ENCODE assay signal across 11 cellular contexts in genomic region chr1:42935971-42936308, GRCh38. TPM values are rescaled to one million over a fixed set of nuclear protein-coding genes. Genes with fewer than 3 reads are reported as not detected.
A peak's percentile ranks its signal among the peaks of the same experiment; 100 is the strongest.
DNase-seq lines count a peak whose midpoint lies in the region; ATAC-seq, FAIRE-seq and TF ChIP-seq lines count a peak whose summit lies in the region.
"Had no signal": no experiment of that assay in that cellular context is flagged by ENCODE, and none has a peak within 500 bp of the region (broad histone marks: within the 10 kb centered on the region; RNA-seq: fewer than 3 reads in every experiment).

No MANE protein-coding gene starts in this region.

- TF ChIP-seq RAD21 in IMR-90 (IDR thresholded peaks at IDR 0.05; ENCODE audit: low read length): no peak
- TF ChIP-seq RAD21 in GM12878 (IDR thresholded peaks at IDR 0.05; ENCODE audit: insufficient read depth, low read depth, low read length): no peak

- no peak overlapping the region for H3K4me3 ChIP-seq in IMR-90 (ENCODE audit: insufficient read depth, low read depth, low read length)
- no peak overlapping the region for H3K4me3 ChIP-seq in GM12878
- H3K4me3 ChIP-seq: uterus had no signal

- FAIRE-seq in GM12878 (lab: Jason Lieb, UNC) (no peak), GM19239 (lab: Jason Lieb, UNC) (no peak), HTR-8/SVneo (lab: Jason Lieb, UNC) (no peak)

- H3K9me1 ChIP-seq in IMR-90 (ENCODE audit: insufficient read depth, low read length): peaks cover 66% of the 10 kb centered on the region

- peak overlapping the region; percentile 54; the same call in 1 of the 2 replicates for H3K23ac ChIP-seq in IMR-90 (ENCODE audit: low read depth, low read length)

- WGBS in IMR-90 (ENCODE audit: extremely low coverage in 2 of 2, insufficient read length in 1 of 2), 2 experiments: no CpG with 5 or more reads among the region's 5 CpGs
- 97% methylated on average over 5 of the region's 5 CpGs for WGBS in GM12878 (ENCODE audit: insufficient coverage, insufficient replicate concordance, low lambda C conversion rate, missing lambda C conversion rate)

- intact Hi-C loops in CD14-positive monocyte (cut with micrococcal nuclease): no loop called here
- intact Hi-C loops in IMR-90 (cut with micrococcal nuclease): no loop called here
- intact Hi-C loops in GM12878 (cut with micrococcal nuclease; ENCODE audit: unreplicated experiment): no loop called here
- intact Hi-C loops in natural killer cell (cut with micrococcal nuclease): loop anchor here (10.0 kb wide), 2 partner anchors 471 to 1041 kb away; partner anchors contain the start of gene CCDC30

- H3K36me3 Mint-ChIP-seq in CD14-positive monocyte: peaks cover 4 to 23% of the 10 kb centered on the region in 2 donors
- peaks cover 11% of the 10 kb centered on the region for H3K36me3 Mint-ChIP-seq in natural killer cell

- H2AK5ac ChIP-seq in IMR-90 (ENCODE audit: low read depth, low read length): peak overlapping the region; percentile 68

- TF ChIP-seq CTCF in CD14-positive monocyte (IDR thresholded peaks at IDR 0.05) (no peak), IMR-90 (conservative IDR thresholded peaks at IDR 0.05; ENCODE audit: low read depth, low read length) (no peak), GM12878 (IDR thresholded peaks at IDR 0.05 in 2 of 3, conservative IDR thresholded peaks at IDR 0.05 in 1 of 3; ENCODE audit: control insufficient read depth in 2 of 3, extremely low read depth in 1 of 3, insufficient read depth in 1 of 3, low read depth in 3 of 3, low read length in 3 of 3) (no peak), natural killer cell (IDR thresholded peaks at IDR 0.05) (no peak)

- peak overlapping the region; percentile 83 for H2BK5ac ChIP-seq in IMR-90 (ENCODE audit: low read depth, low read length, poor library complexity, severe bottlenecking)

- H2AFZ ChIP-seq in IMR-90 (replicated peaks; ENCODE audit: low read length, poor library complexity) (no peak overlapping the region), GM12878 (ENCODE audit: control insufficient read depth, low read depth, low read length) (no peak overlapping the region)

- TF ChIP-seq EP300 in GM12878 (IDR thresholded peaks at IDR 0.05; ENCODE audit: borderline replicate concordance in 1 of 2, control insufficient read depth in 1 of 2, low read depth in 2 of 2, low read length in 2 of 2): no peak

- peak overlapping the region; percentile 69 for H2BK120ac ChIP-seq in IMR-90 (ENCODE audit: low read depth, low read length)

- TF ChIP-seq POLR2A in IMR-90 (IDR thresholded peaks at IDR 0.05; ENCODE audit: low read depth, low read length) (no peak), GM12878 (IDR thresholded peaks at IDR 0.05; ENCODE audit: low read depth, low read length) (no peak)

- no peak overlapping the region for H3K4me3 Mint-ChIP-seq in CD14-positive monocyte
- peak overlapping the region; percentile 88 for H3K4me3 Mint-ChIP-seq in natural killer cell

- peaks cover 0 to 3% (median 0%) of the 10 kb centered on the region in 7 donors for H3K9me3 Mint-ChIP-seq in CD14-positive monocyte
- no peaks in the 10 kb centered on the region for H3K9me3 Mint-ChIP-seq in natural killer cell

- H3K9ac ChIP-seq in IMR-90 (ENCODE audit: low read depth, low read length): peak overlapping the region; percentile 13; the same call in 1 of the 2 replicates
- no peak overlapping the region for H3K9ac ChIP-seq in GM12878 (ENCODE audit: control insufficient read depth, insufficient read depth, low read length)

- peak overlapping the region; percentile 100 for H3K4ac ChIP-seq in IMR-90 (ENCODE audit: low read depth, low read length)

- peak overlapping the region; percentile 83 for H2BK20ac ChIP-seq in IMR-90 (ENCODE audit: low read depth, low read length)

- peaks cover 52 to 100% of the 10 kb centered on the region in 2 experiments for H3K79me1 ChIP-seq in IMR-90 (ENCODE audit: low read depth in 1 of 2, low read length in 2 of 2)

- 0 out of 2 replicates have a peak overlapping the region, but pooled peaks have one; percentile 11 for H4K5ac ChIP-seq in IMR-90 (ENCODE audit: low read depth, low read length)

- H3K79me2 ChIP-seq in GM12878 (ENCODE audit: control insufficient read depth, insufficient read depth, low read length): peaks cover 99% of the 10 kb centered on the region

- H3K4me1 Mint-ChIP-seq in CD14-positive monocyte (peaks cover 90% of the 10 kb centered on the region), natural killer cell (peaks cover 90 to 98% of the 10 kb centered on the region in 2 donors)

- peak overlapping the region; percentile 28; the same call in 1 of the 3 replicates for H2BK15ac ChIP-seq in IMR-90 (ENCODE audit: low read depth, low read length)

- peak overlapping the region; percentile 57 for H3K14ac ChIP-seq in IMR-90 (replicated peaks; ENCODE audit: low read depth, low read length)

- POLR2A ChIA-PET in IMR-90 (lab: Charles Lee; ENCODE audit: unreplicated experiment) (no interaction called here), GM12878 (lab: Charles Lee) (interaction anchor here (0.5 to 3.4 kb wide), 8 partner anchors 11 to 169 kb away, joined by 3 to 22 read pairs (median 6); partner anchors contain the start of genes C1orf50 and P3H1)

- H2AK9ac ChIP-seq in IMR-90 (replicated peaks; ENCODE audit: low read depth, low read length, poor library complexity): peak overlapping the region; percentile 69

- ATAC-seq in IMR-90 (ENCODE audit: low read depth): no peak
- no peak for ATAC-seq in GM12878
- ATAC-seq in natural killer cell: no peak

- H4K8ac ChIP-seq in IMR-90 (ENCODE audit: low read depth in 2 of 2, low read length in 2 of 2): peak overlapping the region; percentile 7 to 76; a peak in 3 of 4 replicates

- H3K27me3 Mint-ChIP-seq in CD14-positive monocyte (ENCODE audit: low read depth in 3 of 3) (peaks cover 0 to 10% (median 4%) of the 10 kb centered on the region in 3 donors), natural killer cell (ENCODE audit: low read depth in 2 of 2) (no peaks in the 10 kb centered on the region)

- peak overlapping the region; percentile 21 for H3K27ac ChIP-seq in IMR-90 (ENCODE audit: insufficient read depth, low read length)
- peak overlapping the region; percentile 95 for H3K27ac ChIP-seq in GM12878 (ENCODE audit: control insufficient read depth, insufficient read depth)

- no peak for DNase-seq in CD14-positive monocyte (ENCODE audit: low spot score)
- DNase-seq in IMR-90: no peak
- no peak for DNase-seq in GM12878 (ENCODE audit: low read depth, low spot score)
- no peak for DNase-seq in natural killer cell
- no peak for DNase-seq in HUDEP-2 (lab: John Stamatoyannopoulos, UW; ENCODE audit: unreplicated experiment in 76 of 76)
- no peak for DNase-seq in NCI-H510A treated with DMSO at 0.1 percent for 48 hours (lab: John Stamatoyannopoulos, UW)
- DNase-seq in GM19239 (ENCODE audit: insufficient read length, low spot score): no peak
- DNase-seq in HTR-8/SVneo (ENCODE audit: insufficient read length, low spot score): no peak
- DNase-seq: DMS53, NCI-H526 treated with DMSO at 0.1 percent for 48 hours had no signal

- BruUV-seq in IMR-90 (replicated peaks; lab: Mats Ljungman, UMichigan) (no TSS peak), GM12878 (replicated peaks; lab: Mats Ljungman, UMichigan) (no TSS peak)

- H3K4me2 ChIP-seq in IMR-90 (ENCODE audit: low read depth, low read length) (no peak overlapping the region), GM12878 (ENCODE audit: control insufficient read depth, insufficient read depth) (peak overlapping the region; percentile 67)

- peak overlapping the region; percentile 84 for H4K91ac ChIP-seq in IMR-90 (ENCODE audit: insufficient read depth, low read depth, low read length)

- H3K4me1 ChIP-seq in IMR-90 (ENCODE audit: control insufficient read depth, insufficient read depth, low read length) (peaks cover 52% of the 10 kb centered on the region), GM12878 (ENCODE audit: control insufficient read depth, insufficient read depth, low read length) (peaks cover 92% of the 10 kb centered on the region)

- SMC1A ChIA-PET in GM12878 (lab: Charles Lee; ENCODE audit: uncharacterized antibody, unreplicated experiment): interaction anchor here (1.0 to 6.3 kb wide), 7 partner anchors 7 to 138 kb away, joined by 3 to 71 read pairs (median 6); no protein-coding TSS in a partner anchor

- RAD21 ChIA-PET in GM12878 (lab: Charles Lee; ENCODE audit: unreplicated experiment): interaction anchor here (0.9 to 3.4 kb wide), 11 partner anchors 10 to 165 kb away, joined by 3 to 21 read pairs (median 4); no protein-coding TSS in a partner anchor

- H3K36me3 ChIP-seq in IMR-90 (ENCODE audit: control insufficient read depth, insufficient read depth, low read length) (peaks cover 82% of the 10 kb centered on the region), GM12878 (ENCODE audit: control insufficient read depth in 2 of 2, insufficient read depth in 2 of 2, low read length in 1 of 2) (peaks cover 56 to 58% of the 10 kb centered on the region in 2 experiments)
- H3K36me3 ChIP-seq: uterus had no signal

- dilution Hi-C loops in IMR-90 (cut with HindIII; ENCODE audit: low sequenced_read_pairs, unreplicated experiment): no loop called here

- H3K27me3 ChIP-seq in IMR-90 (ENCODE audit: control insufficient read depth, insufficient read depth, low read length): no peaks in the 10 kb centered on the region
- no peaks in the 10 kb centered on the region for H3K27me3 ChIP-seq in GM12878 (replicated peaks in 1 of 2; ENCODE audit: control insufficient read depth in 2 of 2, insufficient read depth in 2 of 2, low read length in 1 of 2)
- H3K27me3 ChIP-seq: uterus had no signal

- H3K9me3 ChIP-seq in IMR-90 (ENCODE audit: control insufficient read depth, insufficient read depth, low read length) (no peaks in the 10 kb centered on the region), GM12878 (replicated peaks; ENCODE audit: control insufficient read depth, insufficient read depth, low read length) (no peaks in the 10 kb centered on the region)
- H3K9me3 ChIP-seq: uterus had no signal

- H4K20me1 ChIP-seq in IMR-90 (ENCODE audit: insufficient read depth, low read length): peaks cover 76% of the 10 kb centered on the region
- H4K20me1 ChIP-seq in GM12878 (ENCODE audit: control insufficient read depth, insufficient read depth): peaks cover 6% of the 10 kb centered on the region; the same call in 1 of the 2 replicates

- CTCF ChIA-PET in IMR-90 (lab: Yijun Ruan, JAX) (interaction anchor here (1.3 to 2.5 kb wide), 2 partner anchors 13 to 138 kb away, joined by 8 to 9 read pairs; no protein-coding TSS in a partner anchor), GM12878 (lab: Yijun Ruan, JAX) (interaction anchor here (0.9 to 5.1 kb wide), 7 partner anchors 8 to 137 kb away, joined by 4 to 57 read pairs (median 7); partner anchors contain the start of gene SLC2A1)

- H3K56ac ChIP-seq in IMR-90 (ENCODE audit: extremely low read depth, insufficient read depth, low read length): no peak overlapping the region

- no peak overlapping the region for H3K18ac ChIP-seq in IMR-90 (ENCODE audit: low read depth, low read length)

- H3K27ac Mint-ChIP-seq in CD14-positive monocyte: peak overlapping the region in 6 of 7 donors; percentile 50 to 97 (median 88)
- H3K27ac Mint-ChIP-seq in natural killer cell: peak overlapping the region; percentile 96 to 98

- in situ Hi-C loops in IMR-90 (cut with MboI; ENCODE audit: low sequenced_read_pairs) (no loop called here), GM12878 (cut with MboI) (no loop called here)

RNA-seq across cellular contexts. Expression of gene SLC2A1, which starts 22.7 kb away (rescaled TPM):
- polyA plus RNA-seq in CD14-positive monocyte (under 1 TPM; 0.56 to 0.71 TPM), IMR-90 (2012; rRNA removed) (200 and 208 TPM in 2 replicates), GM12878 (2011; rRNA removed) (24.6 and 61.0 TPM in 2 replicates), GM12878 (2014; fragmentation: Illumina TruSeq; extraction: Trizol) (19.1 and 24.0 TPM in 2 replicates), GM12878 (2014; fragmentation: Nextera tagmentation; extraction: Ambion mirVana) (1 to 10 TPM; 5.7 to 8.2 TPM), GM12878 (2014; rRNA removed) (28.7 and 29.0 TPM in 2 replicates), GM12878 (2016; fragmentation: Nextera tagmentation; extraction: Ambion mirVana) (10 to 100 TPM; 65.2 to 66.0 TPM)
- total RNA-seq in IMR-90 (2012; rRNA removed) (203 and 395 TPM in 2 replicates), GM12878 (2014; rRNA removed) (51.6 and 59.6 TPM in 2 replicates), GM12878 (2014; rRNA removed; fragmentation: Illumina TruSeq; extraction: Trizol) (21.1 and 21.9 TPM in 2 replicates), GM12878 (2021) (59.5 and 62.7 TPM in 2 replicates), natural killer cell (100 to 1,000 TPM in 1 of 3 donors, 10 to 100 TPM in 2; 94.7 to 143 (median 95.1) TPM)
- polyA plus RNA-seq in IMR-90 (2012; cell fraction: cytosol; rRNA removed): 557 and 944 TPM in 2 replicates
- 202 and 690 TPM in 2 replicates for polyA plus RNA-seq in IMR-90 (2012; cell fraction: nucleus; rRNA removed; ENCODE audit: low replicate concordance)
- total RNA-seq in GM12878 (2013; cell fraction: nucleolus; rRNA removed): 231 and 256 TPM in 2 replicates
- 14.2 TPM for polyA plus RNA-seq in GM12878 (2011; ENCODE audit: low read depth)
- 65.0 and 66.9 TPM in 2 replicates for polyA plus RNA-seq in GM12878 (2011; cell fraction: cytosol; rRNA removed)
- polyA plus RNA-seq in GM12878 (2011; cell fraction: nucleus; rRNA removed): 133 and 156 TPM in 2 replicates
- 31.0 and 72.3 TPM in 2 replicates for polyA plus RNA-seq in GM12878 (2012)
- polyA minus RNA-seq in GM12878 (2011; rRNA and poly(A)+ RNA removed): 75.2 and 106 TPM in 2 replicates
- polyA minus RNA-seq in GM12878 (2011; cell fraction: cytosol; rRNA and poly(A)+ RNA removed): 35.3 and 45.0 TPM in 2 replicates
- 71.8 and 100 TPM in 2 replicates for polyA minus RNA-seq in GM12878 (2011; cell fraction: nucleus; rRNA and poly(A)+ RNA removed)
